Comparison of ENCODE assay signal across 9 cellular contexts in genomic region chr7:28037220-28038010, GRCh38.
DNase-seq lines count a peak whose midpoint lies in the region; ATAC-seq and TF ChIP-seq lines count a peak whose summit lies in the region.
"Had no signal": no experiment of that assay in that cellular context is flagged by ENCODE, and none has a peak within 500 bp of the region (broad histone marks: within the 10 kb centered on the region; RNA-seq: fewer than 3 reads in every experiment).

No MANE protein-coding gene starts in this region.

- no peaks in the 10 kb centered on the region for H3K9me3 ChIP-seq in left lung

- intact Hi-C loops in left lung (cut with DNase I): no loop called here

- H3K4me3 ChIP-seq in left lung: no peak overlapping the region
- H3K4me3 ChIP-seq: SK-N-MC had no signal

- in situ Hi-C loops in G401 (cut with HindIII; ENCODE audit: low sequenced_read_pairs): no loop called here

- ATAC-seq in GM21528 (IDR thresholded peaks at IDR 0.05; ENCODE audit: low FRiP score, unreplicated experiment) (peak; percentile 85), left lung (peak; percentile 87)

- no peaks in the 10 kb centered on the region for H3K27me3 ChIP-seq in left lung

- TF ChIP-seq CTCF in left lung (IDR thresholded peaks at IDR 0.05): no peak

- H3K36me3 ChIP-seq in left lung: no peaks in the 10 kb centered on the region

- H3K4me1 ChIP-seq in left lung: peaks cover 8 to 17% of the 10 kb centered on the region in 2 donors

- peak overlapping the region; percentile 8 to 65 for H3K27ac ChIP-seq in left lung
- H3K27ac ChIP-seq: SK-N-MC had no signal

- peak; percentile 19 for DNase-seq in G401 (ENCODE audit: low spot score)
- peak; percentile 81 for DNase-seq in HS-27A (ENCODE audit: low read depth)
- peak; percentile 97 for DNase-seq in amniotic epithelial cell (ENCODE audit: low read depth)
- DNase-seq in left lung: no peak
- no peak for DNase-seq in NCI-H1436 (lab: John Stamatoyannopoulos, UW)
- DNase-seq in NCI-H2227 treated with DMSO at 0.1 percent for 48 hours (lab: John Stamatoyannopoulos, UW): no peak
- no peak for DNase-seq in NCI-H345 (lab: John Stamatoyannopoulos, UW)

Comparison
In these comparisons a context has a peak if more than half of its experiments do, and no peak if none do; other contexts are left out.
1. DNase-seq: peak in G401 (single experiment), HS-27A (single experiment) and amniotic epithelial cell (single experiment); none in left lung (0 of 2), NCI-H1436 (single experiment), NCI-H2227 treated with DMSO at 0.1 percent for 48 hours (single experiment) and NCI-H345 (single experiment).